In genomic region chr4:95213361-95213760, GRCh38 we compare ENCODE assay signal across 1 cellular context.
TF ChIP-seq lines count a peak whose summit lies in the region.

No MANE protein-coding gene starts in this region.

TF ChIP-seq in WTC11, 78 proteins besides CTCF, POLR2A, EP300 and RAD21 (continued from another document):
- no peak for TF ChIP-seq ZNF532 (CRISPR knock-in tag; IDR thresholded peaks at IDR 0.05; ENCODE audit: borderline replicate concordance)
- no peak for TF ChIP-seq ZBTB21 (CRISPR knock-in tag; IDR thresholded peaks at IDR 0.05; ENCODE audit: borderline replicate concordance)
- TF ChIP-seq GABPB1 (CRISPR knock-in tag; IDR thresholded peaks at IDR 0.05) = no peak
- no peak for TF ChIP-seq PREB (CRISPR knock-in tag; IDR thresholded peaks at IDR 0.05; ENCODE audit: borderline replicate concordance)
TF ChIP-seq in WTC11: peak in this region for 0.
